Comparison of ENCODE assay signal across 8 cellular contexts in genomic region chr6:12956991-12957320, GRCh38.
DNase-seq lines count a peak whose midpoint lies in the region; ATAC-seq and TF ChIP-seq lines count a peak whose summit lies in the region.

No MANE protein-coding gene starts in this region.

- no peak for TF ChIP-seq CTCF in liver (IDR thresholded peaks at IDR 0.05; ENCODE audit: low read depth, low read length, missing input control)
- no peak for TF ChIP-seq CTCF in testis (IDR thresholded peaks at IDR 0.05)

- TF ChIP-seq POLR2A in testis (IDR thresholded peaks at IDR 0.05) = no peak

- no peak for TF ChIP-seq RAD21 in liver (IDR thresholded peaks at IDR 0.05)

- H3K27ac Mint-ChIP-seq in activated CD4-positive, alpha-beta T cell treated with anti-CD3 and anti-CD28 coated beads for 36 hours = no peak overlapping the region

- H3K4me3 ChIP-seq in liver (ENCODE audit: low read depth in 1 of 3, low read length in 3 of 3) = peak overlapping the region; percentile 47 to 90 (median 76)
- H3K4me3 ChIP-seq in testis = peak overlapping the region; percentile 60 to 68

- no peak for ATAC-seq in activated CD4-positive, alpha-beta T cell treated with anti-CD3 and anti-CD28 coated beads for 36 hours
- no peak for ATAC-seq in GM21390 (IDR thresholded peaks at IDR 0.05; ENCODE audit: unreplicated experiment)
- ATAC-seq in GM19328 (IDR thresholded peaks at IDR 0.05; ENCODE audit: unreplicated experiment) = no peak

- H3K27me3 ChIP-seq in liver (ENCODE audit: control insufficient read depth in 4 of 4, insufficient read depth in 4 of 4, low read length in 3 of 4) (peaks cover 0 to 6% (median 0%) of the 10 kb centered on the region in 4 donors), testis (no peaks in the 10 kb centered on the region)

- intact Hi-C loops in activated CD4-positive, alpha-beta T cell treated with anti-CD3 and anti-CD28 coated beads for 36 hours (cut with DNase I, micrococcal nuclease) = no loop called here
- intact Hi-C loops in testis (cut with DNase I; ENCODE audit: low total_unique reads) = no loop called here

- 6% methylated on average over 6 of the region's 6 CpGs for WGBS in liver
- WGBS in testis, 2 donors = 8 to 13% methylated on average over 6 of the region's 6 CpGs

- H3K9me3 ChIP-seq in liver (ENCODE audit: control insufficient read depth in 4 of 4, low read length in 3 of 4) (no peaks in the 10 kb centered on the region), testis (no peaks in the 10 kb centered on the region)

- H3K9me3 Mint-ChIP-seq in activated CD4-positive, alpha-beta T cell treated with anti-CD3 and anti-CD28 coated beads for 36 hours (ENCODE audit: low read depth) = no peaks in the 10 kb centered on the region

- H3K27ac ChIP-seq in angular gyrus (ENCODE audit: low read depth, low read length) = peak overlapping the region; percentile 46
- peak overlapping the region in 1 of 2 donors; percentile 81 for H3K27ac ChIP-seq in liver (ENCODE audit: low read depth in 1 of 2, low read length in 2 of 2)
- H3K27ac ChIP-seq in testis = peak overlapping the region in 1 of 2 donors; percentile 70

- no peaks in the 10 kb centered on the region for H3K36me3 Mint-ChIP-seq in activated CD4-positive, alpha-beta T cell treated with anti-CD3 and anti-CD28 coated beads for 36 hours (ENCODE audit: low read depth)

- no peak for DNase-seq in activated CD4-positive, alpha-beta T cell treated with anti-CD3 and anti-CD28 coated beads for 36 hours
- DNase-seq in activated CD4-positive, alpha-beta T cell treated with anti-CD3 and anti-CD28 coated beads, Interleukin-2, amount 50 U/mL, for 4 hours = no peak
- no peak for DNase-seq in testis
- DNase-seq in stimulated activated CD4-positive, alpha-beta T cell treated with anti-CD3 and anti-CD28 coated beads, Interleukin-2, amount 100 ng/mL, for 24 hours = no peak

- CTCF ChIA-PET in activated CD4-positive, alpha-beta T cell treated with anti-CD3 and anti-CD28 coated beads for 36 hours (lab: Charles Lee) = interaction anchor here (0.6 to 1.3 kb wide), 3 partner anchors 15 to 92 kb away, joined by 3 to 5 read pairs (median 3); no protein-coding TSS in a partner anchor

- H3K4me1 Mint-ChIP-seq in activated CD4-positive, alpha-beta T cell treated with anti-CD3 and anti-CD28 coated beads for 36 hours = peaks cover 18% of the 10 kb centered on the region

- peak overlapping the region in 1 of 2 donors; percentile 78 for H3K9ac ChIP-seq in liver (ENCODE audit: low read depth in 1 of 2, low read length in 2 of 2)

- peaks cover 2 to 12% (median 7%) of the 10 kb centered on the region in 4 donors for H3K4me1 ChIP-seq in liver (ENCODE audit: control insufficient read depth in 4 of 4, insufficient read depth in 4 of 4, low read length in 3 of 4)
- H3K4me1 ChIP-seq in testis = peaks cover 18% of the 10 kb centered on the region

- H3K27me3 Mint-ChIP-seq in activated CD4-positive, alpha-beta T cell treated with anti-CD3 and anti-CD28 coated beads for 36 hours = peaks cover 38% of the 10 kb centered on the region

- POLR2A ChIA-PET in activated CD4-positive, alpha-beta T cell treated with anti-CD3 and anti-CD28 coated beads for 36 hours (lab: Charles Lee) = interaction anchor here (0.6 kb wide), 1 partner anchor 345 kb away, joined by 5 read pairs; no protein-coding TSS in a partner anchor

- H3K36me3 ChIP-seq in liver (ENCODE audit: control insufficient read depth in 4 of 4, insufficient read depth in 3 of 4, low read depth in 1 of 4, low read length in 3 of 4) = no peaks in the 10 kb centered on the region
- H3K36me3 ChIP-seq in testis (ENCODE audit: low read depth, missing control alignments) = no peaks in the 10 kb centered on the region

- H3K4me3 Mint-ChIP-seq in activated CD4-positive, alpha-beta T cell treated with anti-CD3 and anti-CD28 coated beads for 36 hours = peak overlapping the region; percentile 70

TF ChIP-seq in liver, 16 proteins besides CTCF, POLR2A, EP300 and RAD21:
- no peak for TF ChIP-seq SP1 (IDR thresholded peaks at IDR 0.05)
- TF ChIP-seq ZBTB33 (IDR thresholded peaks at IDR 0.05) = no peak
- no peak for TF ChIP-seq HNF4G (IDR thresholded peaks at IDR 0.05)
- no peak for TF ChIP-seq JUND (IDR thresholded peaks at IDR 0.05)
- no peak for TF ChIP-seq EGR1 (IDR thresholded peaks at IDR 0.05; ENCODE audit: low read depth in 2 of 2)
- no peak for TF ChIP-seq HNF4A (conservative IDR thresholded peaks at IDR 0.05)
- TF ChIP-seq TAF1 (conservative IDR thresholded peaks at IDR 0.05) = no peak
- no peak for TF ChIP-seq RXRA (IDR thresholded peaks at IDR 0.05)
- no peak for TF ChIP-seq FOXA2 (IDR thresholded peaks at IDR 0.05)
- no peak for TF ChIP-seq NR2F2 (IDR thresholded peaks at IDR 0.05)
- no peak for TF ChIP-seq MAX (IDR thresholded peaks at IDR 0.05)
- TF ChIP-seq GABPA (IDR thresholded peaks at IDR 0.05 in 1 of 2, conservative IDR thresholded peaks at IDR 0.05 in 1 of 2) = no peak
- no peak for TF ChIP-seq FOXA1 (IDR thresholded peaks at IDR 0.05)
- TF ChIP-seq ATF3 (IDR thresholded peaks at IDR 0.05) = no peak
- no peak for TF ChIP-seq REST (IDR thresholded peaks at IDR 0.05)
- no peak for TF ChIP-seq YY1 (IDR thresholded peaks at IDR 0.05)
TF ChIP-seq in liver: peak in this region for 0.
